19 cellular contexts compared by ENCODE assay signal in the genomic region with DNA sequence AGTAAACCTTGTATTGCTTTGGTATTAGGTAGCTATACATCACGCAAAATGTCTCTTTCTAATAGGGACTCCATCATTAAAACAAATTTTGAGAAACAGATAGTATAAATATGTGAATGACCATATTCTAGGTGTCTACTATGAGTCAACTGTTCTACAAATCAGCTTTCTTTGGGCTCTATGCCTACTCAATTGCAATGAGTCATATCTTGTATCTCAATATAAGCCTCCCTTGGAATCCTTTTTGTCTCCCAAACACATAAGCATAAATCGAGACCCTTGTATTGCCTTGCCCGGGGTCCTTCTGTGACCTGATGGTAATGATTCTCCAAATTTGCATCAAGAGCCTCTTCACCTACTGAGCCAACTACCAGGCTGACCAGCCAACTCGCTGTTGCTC. TPM values are rescaled to one million over a fixed set of nuclear protein-coding genes. Genes with fewer than 3 reads are reported as not detected.
DNase-seq lines count a peak whose midpoint lies in the region; TF ChIP-seq lines count a peak whose summit lies in the region.
"Had no signal": no experiment of that assay in that cellular context is flagged by ENCODE, and none has a peak within 500 bp of the region (broad histone marks: within the 10 kb centered on the region; RNA-seq: fewer than 3 reads in every experiment).

No MANE protein-coding gene starts in this region.

- no peaks in the 10 kb centered on the region for H3K9me3 ChIP-seq in stomach smooth muscle (ENCODE audit: control insufficient read depth in 2 of 2, low read length in 2 of 2)
- H3K9me3 ChIP-seq: lower lobe of right lung, Peyer's patch had no signal

- H3K27ac Mint-ChIP-seq in HFFc6: no peak overlapping the region; the same call in 1 of the 2 replicates
- no peak overlapping the region for H3K27ac Mint-ChIP-seq in brain
- H3K27ac Mint-ChIP-seq: activated B cell treated with CpG ODN at 0.5 μM for 24 hours; neural progenitor cell; stimulated activated naive CD8-positive, alpha-beta T cell treated with anti-CD3 and anti-CD28 coated beads, Interleukin-15, Interleukin-2, amounts not matched to agents 100 ng/mL and 50 ng/mL, for 24 hours had no signal

- peak overlapping the region; percentile 92 for H3K27ac ChIP-seq in stomach smooth muscle (ENCODE audit: low read length)
- H3K27ac ChIP-seq: HL-60, lower lobe of right lung, neural progenitor cell had no signal

- TF ChIP-seq CTCF in HFFc6 (IDR thresholded peaks at IDR 0.05) (no peak), brain (conservative IDR thresholded peaks at IDR 0.05) (no peak), fibroblast of the aortic adventitia (IDR thresholded peaks at IDR 0.05; ENCODE audit: insufficient read depth, low read length) (no peak)

- H3K4me1 Mint-ChIP-seq in HFFc6 (ENCODE audit: low read depth): peaks cover 74% of the 10 kb centered on the region
- H3K4me1 Mint-ChIP-seq in brain: peaks cover 75% of the 10 kb centered on the region
- H3K4me1 Mint-ChIP-seq: activated B cell treated with CpG ODN at 0.5 μM for 24 hours had no signal

- no peaks in the 10 kb centered on the region; the same call in 1 of the 2 replicates for H3K9me3 Mint-ChIP-seq in HFFc6
- peaks cover 3 to 24% (median 9%) of the 10 kb centered on the region in 5 experiments for H3K9me3 Mint-ChIP-seq in brain
- H3K9me3 Mint-ChIP-seq: activated B cell treated with CpG ODN at 0.5 μM for 24 hours; stimulated activated naive CD8-positive, alpha-beta T cell treated with anti-CD3 and anti-CD28 coated beads, Interleukin-15, Interleukin-2, amounts not matched to agents 100 ng/mL and 50 ng/mL, for 24 hours had no signal

- H3K27me3 ChIP-seq in stomach smooth muscle (ENCODE audit: control insufficient read depth in 1 of 2, insufficient read depth in 2 of 2, low read length in 2 of 2): no peaks in the 10 kb centered on the region
- H3K27me3 ChIP-seq: Peyer's patch had no signal

- no peak overlapping the region for H3K9ac ChIP-seq in stomach smooth muscle (ENCODE audit: low read length in 2 of 2)
- H3K9ac ChIP-seq: neural progenitor cell had no signal

- peaks cover 10% of the 10 kb centered on the region for H3K4me1 ChIP-seq in stomach smooth muscle (ENCODE audit: control insufficient read depth, insufficient read depth, low read length)
- H3K4me1 ChIP-seq: lower lobe of right lung, Peyer's patch had no signal

- peaks cover 97% of the 10 kb centered on the region for H3K36me3 Mint-ChIP-seq in HFFc6 (ENCODE audit: low read depth)
- peaks cover 85% of the 10 kb centered on the region for H3K36me3 Mint-ChIP-seq in brain

- H3K27me3 Mint-ChIP-seq in HFFc6 (ENCODE audit: insufficient read depth) (peaks cover 29% of the 10 kb centered on the region), brain (peaks cover 19% of the 10 kb centered on the region)

- no peak overlapping the region; the same call in 1 of the 2 replicates for H3K4me3 Mint-ChIP-seq in HFFc6
- peak overlapping the region in 3 of 5 experiments; percentile 42 to 76 (median 58) for H3K4me3 Mint-ChIP-seq in brain
- H3K4me3 Mint-ChIP-seq: activated B cell treated with CpG ODN at 0.5 μM for 24 hours; neural progenitor cell; stimulated activated naive CD8-positive, alpha-beta T cell treated with anti-CD3 and anti-CD28 coated beads, Interleukin-15, Interleukin-2, amounts not matched to agents 100 ng/mL and 50 ng/mL, for 24 hours had no signal

- H3K36me3 ChIP-seq in stomach smooth muscle (ENCODE audit: control insufficient read depth in 2 of 2, insufficient read depth in 2 of 2, low read length in 2 of 2): peaks cover 0 to 6% of the 10 kb centered on the region in 2 donors
- H3K36me3 ChIP-seq: lower lobe of right lung, neural progenitor cell, Peyer's patch had no signal

- peak; percentile 77 for DNase-seq in HFFc6
- peak; percentile 88 for DNase-seq in fibroblast of the aortic adventitia (ENCODE audit: low read depth)
- DNase-seq in 8988T: no peak
- no peak for DNase-seq in stimulated activated CD8-positive, alpha-beta memory T cell treated with anti-CD3 and anti-CD28 coated beads, Interleukin-4, amount 100 ng/mL, for 48 hours
- DNase-seq in activated naive CD4-positive, alpha-beta T cell treated with anti-CD3 and anti-CD28 coated beads, Interleukin-2, amount 50 U/mL, for 16 hours: no peak
- no peak for DNase-seq in activated CD4-positive, alpha-beta T cell treated with anti-CD3 and anti-CD28 coated beads for 4 hours
- DNase-seq: activated B cell treated with CpG ODN at 0.5 μM for 24 hours; activated CD8-positive, alpha-beta memory T cell treated with anti-CD3 and anti-CD28 coated beads, Interleukin-2, amount 50 U/mL, for 4 hours; activated naive CD4-positive, alpha-beta T cell treated with Interleukin-2 at 50 U/mL for 16 hours; erythroblast; lower lobe of right lung; NCI-H146; NCI-H526; Peyer's patch had no signal

- H3K4me3 ChIP-seq in fibroblast of the aortic adventitia (ENCODE audit: low read depth, low read length): peak overlapping the region; percentile 64
- H3K4me3 ChIP-seq in stomach smooth muscle (ENCODE audit: low read length in 2 of 2): peak overlapping the region in 1 of 2 donors; percentile 17
- H3K4me3 ChIP-seq: lower lobe of right lung, neural progenitor cell, Peyer's patch had no signal

RNA-seq across cellular contexts. Expression of gene BLID, which starts 22.3 kb away (rescaled TPM):
- total RNA-seq in HFFc6 (2021; fragmentation: NEBNext Ultra II Directional; extraction: Animal tissue kit (Norgen Biotek cat#: 25700)): 1 to 10 TPM in 5 of 6 experiments, under 1 TPM in 1; 0.85 to 1.6 (median 1.2) TPM
- not detected for polyA plus RNA-seq in brain (ENCODE audit: insufficient read depth, low read depth, low replicate concordance)
- 2.1 and 30.6 TPM in 2 replicates for total RNA-seq in fibroblast of the aortic adventitia (ENCODE audit: low replicate concordance)
- total RNA-seq: activated B cell treated with CpG ODN at 0.5 μM for 24 hours, Peyer's patch had no signal

Comparison
In these comparisons a context has a peak if more than half of its experiments do, and no peak if none do; other contexts are left out.
1. DNase-seq: peak in HFFc6 (single experiment) and fibroblast of the aortic adventitia (single experiment); none in 8988T (single experiment), stimulated activated CD8-positive, alpha-beta memory T cell treated with anti-CD3 and anti-CD28 coated beads, Interleukin-4, amount 100 ng/mL, for 48 hours (single experiment), activated naive CD4-positive, alpha-beta T cell treated with anti-CD3 and anti-CD28 coated beads, Interleukin-2, amount 50 U/mL, for 16 hours (single experiment) and activated CD4-positive, alpha-beta T cell treated with anti-CD3 and anti-CD28 coated beads for 4 hours (0 of 2).